8 cellular contexts compared by ENCODE assay signal in the genomic region with DNA sequence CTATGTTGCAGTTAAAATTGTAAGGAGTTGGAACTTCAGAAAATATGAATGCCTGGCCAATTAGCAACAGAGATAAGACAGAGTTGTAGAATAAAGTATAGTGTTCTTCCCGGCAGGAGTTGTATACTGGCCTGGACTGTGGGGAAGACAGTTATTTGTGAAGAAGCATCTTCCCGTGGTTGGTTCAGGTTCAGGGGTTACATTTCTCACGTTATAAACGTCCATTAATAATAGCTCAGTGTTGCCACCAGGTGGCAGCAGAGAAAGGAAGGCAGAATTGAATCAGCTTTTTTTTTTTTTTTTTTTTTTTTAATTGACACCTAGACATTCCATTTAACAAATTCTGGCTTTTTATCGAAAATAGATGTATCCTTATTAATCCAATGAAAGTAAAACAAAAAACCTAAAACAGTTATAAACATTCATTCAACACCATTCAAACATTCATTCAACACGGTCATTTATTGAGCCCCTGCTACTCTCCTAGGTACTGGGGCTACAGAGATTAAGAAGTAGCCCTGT.
DNase-seq lines count a peak whose midpoint lies in the region; ATAC-seq and TF ChIP-seq lines count a peak whose summit lies in the region.

No MANE protein-coding gene starts in this region.

- peak in 4 of 5 experiments; percentile 5 to 67 (median 30) for DNase-seq in T-helper 2 cell
- DNase-seq in T-helper 2 cell treated with Interferon-gamma antibody and Interleukin-4, amounts not matched to agents 5 μg/mL and 100 μg/mL, for 36 hours (ENCODE audit: low spot score), result no peak
- DNase-seq in NCI-H345 (lab: John Stamatoyannopoulos, UW), result peak; percentile 23
- peak; percentile 63 to 66 for DNase-seq in activated CD4-positive, alpha-beta T cell treated with anti-CD3 and anti-CD28 coated beads, Interleukin-2, amount 50 U/mL, for 48 hours
- peak; percentile 40 for DNase-seq in effector CD8-positive, alpha-beta T cell (lab: John Stamatoyannopoulos, UW)
- peak in 1 of 3 donors; percentile 76 for DNase-seq in mucosa of descending colon
- peak; percentile 17 to 25 for DNase-seq in stimulated activated naive CD8-positive, alpha-beta T cell treated with anti-CD3 and anti-CD28 coated beads, Interleukin-15, amount 100 ng/mL, for 72 hours

- H3K9me3 Mint-ChIP-seq in T-helper 2 cell treated with Interferon-gamma antibody and Interleukin-4, amounts not matched to agents 5 μg/mL and 100 μg/mL, for 36 hours, result no peaks in the 10 kb centered on the region
- no peaks in the 10 kb centered on the region for H3K9me3 Mint-ChIP-seq in stimulated activated naive CD8-positive, alpha-beta T cell treated with anti-CD3 and anti-CD28 coated beads, Interleukin-15, amount 100 ng/mL, for 72 hours

- no peaks in the 10 kb centered on the region for H3K36me3 Mint-ChIP-seq in T-helper 2 cell treated with Interferon-gamma antibody and Interleukin-4, amounts not matched to agents 5 μg/mL and 100 μg/mL, for 36 hours (ENCODE audit: low read depth)

- H3K27me3 Mint-ChIP-seq in T-helper 2 cell treated with Interferon-gamma antibody and Interleukin-4, amounts not matched to agents 5 μg/mL and 100 μg/mL, for 36 hours (ENCODE audit: low read depth), result peaks cover 7% of the 10 kb centered on the region
- peaks cover 33% of the 10 kb centered on the region for H3K27me3 Mint-ChIP-seq in stimulated activated naive CD8-positive, alpha-beta T cell treated with anti-CD3 and anti-CD28 coated beads, Interleukin-15, amount 100 ng/mL, for 72 hours

- no peak overlapping the region for H3K27ac Mint-ChIP-seq in T-helper 2 cell treated with Interferon-gamma antibody and Interleukin-4, amounts not matched to agents 5 μg/mL and 100 μg/mL, for 36 hours
- no peak overlapping the region for H3K27ac Mint-ChIP-seq in stimulated activated naive CD8-positive, alpha-beta T cell treated with anti-CD3 and anti-CD28 coated beads, Interleukin-15, amount 100 ng/mL, for 72 hours

- H3K4me3 ChIP-seq in mucosa of descending colon, result no peak overlapping the region

- ATAC-seq in mucosa of descending colon (no peak), GM19395 (IDR thresholded peaks at IDR 0.05; ENCODE audit: unreplicated experiment) (no peak)
- ATAC-seq in stimulated activated naive CD8-positive, alpha-beta T cell treated with anti-CD3 and anti-CD28 coated beads, Interleukin-15, amount 100 ng/mL, for 72 hours, result no peak

- intact Hi-C loops in mucosa of descending colon (cut with DNase I, micrococcal nuclease), result loop anchor here in 1 of 2 donors (5.0 kb wide), 1 partner anchor 292 kb away; no protein-coding TSS in a partner anchor

- H3K4me1 Mint-ChIP-seq in T-helper 2 cell treated with Interferon-gamma antibody and Interleukin-4, amounts not matched to agents 5 μg/mL and 100 μg/mL, for 36 hours (ENCODE audit: low read depth), result no peaks in the 10 kb centered on the region
- no peaks in the 10 kb centered on the region for H3K4me1 Mint-ChIP-seq in stimulated activated naive CD8-positive, alpha-beta T cell treated with anti-CD3 and anti-CD28 coated beads, Interleukin-15, amount 100 ng/mL, for 72 hours

- no peak overlapping the region for H3K4me3 Mint-ChIP-seq in T-helper 2 cell treated with Interferon-gamma antibody and Interleukin-4, amounts not matched to agents 5 μg/mL and 100 μg/mL, for 36 hours
- no peak overlapping the region for H3K4me3 Mint-ChIP-seq in stimulated activated naive CD8-positive, alpha-beta T cell treated with anti-CD3 and anti-CD28 coated beads, Interleukin-15, amount 100 ng/mL, for 72 hours

- TF ChIP-seq CTCF in mucosa of descending colon (IDR thresholded peaks at IDR 0.05), result peak; percentile 47

- H3K36me3 ChIP-seq in mucosa of descending colon (ENCODE audit: low read depth), result no peaks in the 10 kb centered on the region

- H3K9me3 ChIP-seq in mucosa of descending colon, result no peaks in the 10 kb centered on the region

- H3K4me1 ChIP-seq in mucosa of descending colon (ENCODE audit: low read depth), result peaks cover 23% of the 10 kb centered on the region
